In genomic region chr15:78990278-78990677, GRCh38 we compare ENCODE assay signal across 13 cellular contexts.
"Had no signal": no experiment of that assay in that cellular context is flagged by ENCODE, and none has a peak within 500 bp of the region (broad histone marks: within the 10 kb centered on the region; RNA-seq: fewer than 3 reads in every experiment).

No MANE protein-coding gene starts in this region.

- H3K4me1 ChIP-seq: psoas muscle had no signal

- H3K27ac ChIP-seq: brain microvascular endothelial cell, heart right ventricle, psoas muscle had no signal

- H3K4me3 ChIP-seq: heart right ventricle, mucosa of descending colon, psoas muscle, tibial nerve had no signal

- H3K9me3 ChIP-seq: heart right ventricle, mucosa of descending colon, psoas muscle, tibial nerve had no signal

- H3K9me3 Mint-ChIP-seq: activated naive CD8-positive, alpha-beta T cell treated with anti-CD3 and anti-CD28 coated beads, Interleukin-2, amount 10 ng/mL, durations not matched to agents 7 days and 5 days; activated T-helper 1 cell treated with anti-CD3 and anti-CD28 coated beads, Interleukin-12 subunit alpha, Interleukin-12 subunit beta, Interleukin-2, Interleukin-4 antibody, amounts not matched to agents 30 ng/mL and 10 ng/mL and 1 ng/mL, durations not matched to agents 14 hours and 24 hours and 36 hours; effector memory CD8-positive, alpha-beta T cell; nephron; stimulated activated effector memory CD8-positive, alpha-beta T cell treated with anti-CD3 and anti-CD28 coated beads, Interleukin-12 subunit alpha, Interleukin-12 subunit beta, amount 100 ng/mL, for 72 hours had no signal

- H3K27me3 ChIP-seq: brain microvascular endothelial cell, heart right ventricle, tibial nerve had no signal

- DNase-seq: activated CD4-positive, alpha-beta T cell treated with anti-CD3 and anti-CD28 coated beads, Interleukin-2, amount 50 U/mL, for 1 hour; activated naive CD8-positive, alpha-beta T cell treated with anti-CD3 and anti-CD28 coated beads, Interleukin-2, amount 10 ng/mL, durations not matched to agents 7 days and 5 days; brain microvascular endothelial cell; dermis blood vessel endothelial cell; effector memory CD8-positive, alpha-beta T cell; heart right ventricle; mucosa of descending colon; occipital lobe; psoas muscle had no signal

- H3K36me3 ChIP-seq: brain microvascular endothelial cell, heart right ventricle, tibial nerve had no signal

- H3K27ac Mint-ChIP-seq: activated naive CD8-positive, alpha-beta T cell treated with anti-CD3 and anti-CD28 coated beads, Interleukin-2, amount 10 ng/mL, durations not matched to agents 7 days and 5 days; activated T-helper 1 cell treated with anti-CD3 and anti-CD28 coated beads, Interleukin-12 subunit alpha, Interleukin-12 subunit beta, Interleukin-2, Interleukin-4 antibody, amounts not matched to agents 30 ng/mL and 10 ng/mL and 1 ng/mL, durations not matched to agents 14 hours and 24 hours and 36 hours; effector memory CD8-positive, alpha-beta T cell; stimulated activated effector memory CD8-positive, alpha-beta T cell treated with anti-CD3 and anti-CD28 coated beads, Interleukin-12 subunit alpha, Interleukin-12 subunit beta, amount 100 ng/mL, for 72 hours had no signal

- H3K36me3 Mint-ChIP-seq: activated naive CD8-positive, alpha-beta T cell treated with anti-CD3 and anti-CD28 coated beads, Interleukin-2, amount 10 ng/mL, durations not matched to agents 7 days and 5 days had no signal

- H3K4me3 Mint-ChIP-seq: activated naive CD8-positive, alpha-beta T cell treated with anti-CD3 and anti-CD28 coated beads, Interleukin-2, amount 10 ng/mL, durations not matched to agents 7 days and 5 days; activated T-helper 1 cell treated with anti-CD3 and anti-CD28 coated beads, Interleukin-12 subunit alpha, Interleukin-12 subunit beta, Interleukin-2, Interleukin-4 antibody, amounts not matched to agents 30 ng/mL and 10 ng/mL and 1 ng/mL, durations not matched to agents 14 hours and 24 hours and 36 hours; effector memory CD8-positive, alpha-beta T cell; nephron; stimulated activated effector memory CD8-positive, alpha-beta T cell treated with anti-CD3 and anti-CD28 coated beads, Interleukin-12 subunit alpha, Interleukin-12 subunit beta, amount 100 ng/mL, for 72 hours had no signal
